Comparison of ENCODE assay signal across 21 cellular contexts in the genomic region with DNA sequence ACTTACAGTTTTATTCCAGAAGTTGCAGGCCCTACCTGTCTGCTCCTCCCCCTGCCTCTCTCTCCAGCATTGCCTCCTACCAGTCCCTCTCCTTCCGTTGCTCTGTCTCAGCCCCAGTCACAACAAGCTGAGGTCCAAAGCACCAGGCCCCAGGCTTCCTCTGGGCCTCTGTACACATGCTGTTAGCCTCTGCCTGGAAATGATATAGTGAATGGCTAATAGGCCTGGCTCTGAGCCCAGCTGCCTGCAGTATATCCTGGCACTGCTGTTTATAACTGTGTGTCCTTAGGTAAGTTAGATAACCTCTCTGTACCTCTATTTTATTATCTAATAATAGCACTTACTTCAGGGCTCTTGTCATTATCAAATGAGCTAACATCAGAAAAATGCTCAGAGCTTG.
DNase-seq lines count a peak whose midpoint lies in the region; TF ChIP-seq lines count a peak whose summit lies in the region.
"Had no signal": no experiment of that assay in that cellular context is flagged by ENCODE, and none has a peak within 500 bp of the region (broad histone marks: within the 10 kb centered on the region; RNA-seq: fewer than 3 reads in every experiment).

No MANE protein-coding gene starts in this region.

- DNase-seq in GM03348 (ENCODE audit: low spot score): peak; percentile 28
- DNase-seq in NCI-H226: peak; percentile 69
- DNase-seq in cardiac fibroblast (ENCODE audit: low read depth in 2 of 2): peak; percentile 49 to 64
- peak; percentile 25 for DNase-seq in kidney tubule cell (ENCODE audit: low spot score)
- DNase-seq in stimulated activated CD4-positive, alpha-beta T cell treated with anti-CD3 and anti-CD28 coated beads, Interleukin-4, amount 100 ng/mL, for 4 hours: no peak
- no peak for DNase-seq in NCI-H1105 (lab: John Stamatoyannopoulos, UW)
- no peak for DNase-seq in activated naive CD8-positive, alpha-beta T cell treated with anti-CD3 and anti-CD28 coated beads for 36 hours
- no peak for DNase-seq in retina
- DNase-seq: activated B cell treated with CpG ODN at 0.5 μM for 24 hours; activated CD8-positive, alpha-beta T cell treated with anti-CD3 and anti-CD28 coated beads, Interleukin-2, amount 10 ng/mL, durations not matched to agents 7 days and 5 days; activated naive CD8-positive, alpha-beta T cell treated with anti-CD3 and anti-CD28 coated beads, Interleukin-2, amount 50 U/mL, for 24 hours; AML-193; Caco-2; endodermal cell; lower lobe of right lung; NCI-H2171; pancreas; SIG-M5; stimulated activated CD4-positive, alpha-beta T cell treated with anti-CD3 and anti-CD28 coated beads, Interleukin-4, amount 100 ng/mL, for 24 hours; stimulated activated CD8-positive, alpha-beta memory T cell treated with anti-CD3 and anti-CD28 coated beads, Interleukin-4, amount 100 ng/mL, for 48 hours had no signal

- peaks cover 2% of the 10 kb centered on the region for H3K4me1 Mint-ChIP-seq in activated naive CD8-positive, alpha-beta T cell treated with anti-CD3 and anti-CD28 coated beads for 36 hours
- H3K4me1 Mint-ChIP-seq: activated naive CD8-positive, alpha-beta T cell treated with anti-CD3 and anti-CD28 coated beads, Interleukin-2, amount 50 U/mL, for 24 hours; endodermal cell had no signal

- H3K36me3 Mint-ChIP-seq in activated naive CD8-positive, alpha-beta T cell treated with anti-CD3 and anti-CD28 coated beads for 36 hours: peaks cover 2% of the 10 kb centered on the region

- no peaks in the 10 kb centered on the region for H3K9me3 Mint-ChIP-seq in activated naive CD8-positive, alpha-beta T cell treated with anti-CD3 and anti-CD28 coated beads for 36 hours
- H3K9me3 Mint-ChIP-seq: activated B cell treated with CpG ODN at 0.5 μM for 24 hours; activated naive CD8-positive, alpha-beta T cell treated with anti-CD3 and anti-CD28 coated beads, Interleukin-2, amount 50 U/mL, for 24 hours had no signal

- no peak for TF ChIP-seq CTCF in cardiac fibroblast (IDR thresholded peaks at IDR 0.05; ENCODE audit: low read depth, low read length)

- H3K4me3 Mint-ChIP-seq in activated naive CD8-positive, alpha-beta T cell treated with anti-CD3 and anti-CD28 coated beads for 36 hours: no peak overlapping the region
- H3K4me3 Mint-ChIP-seq: activated B cell treated with CpG ODN at 0.5 μM for 24 hours; activated CD8-positive, alpha-beta T cell treated with anti-CD3 and anti-CD28 coated beads, Interleukin-2, amount 10 ng/mL, durations not matched to agents 7 days and 5 days; activated naive CD8-positive, alpha-beta T cell treated with anti-CD3 and anti-CD28 coated beads, Interleukin-2, amount 50 U/mL, for 24 hours; endodermal cell had no signal

- no peak overlapping the region for H3K27ac Mint-ChIP-seq in activated naive CD8-positive, alpha-beta T cell treated with anti-CD3 and anti-CD28 coated beads for 36 hours
- H3K27ac Mint-ChIP-seq: activated B cell treated with CpG ODN at 0.5 μM for 24 hours; activated naive CD8-positive, alpha-beta T cell treated with anti-CD3 and anti-CD28 coated beads, Interleukin-2, amount 50 U/mL, for 24 hours; endodermal cell had no signal

- H3K27me3 Mint-ChIP-seq in activated naive CD8-positive, alpha-beta T cell treated with anti-CD3 and anti-CD28 coated beads for 36 hours: no peaks in the 10 kb centered on the region
- H3K27me3 Mint-ChIP-seq: activated naive CD8-positive, alpha-beta T cell treated with anti-CD3 and anti-CD28 coated beads, Interleukin-2, amount 50 U/mL, for 24 hours had no signal

- no peak overlapping the region for H3K4me3 ChIP-seq in cardiac fibroblast (replicated peaks in 1 of 2; ENCODE audit: low read depth in 2 of 2, low read length in 2 of 2)
- H3K4me3 ChIP-seq: lower lobe of right lung, pancreas, skin epidermis had no signal

Comparison
In these comparisons a context has a peak if more than half of its experiments do, and no peak if none do; other contexts are left out.
1. DNase-seq: peak in GM03348 (single experiment), NCI-H226 (single experiment), cardiac fibroblast (2 of 2) and kidney tubule cell (single experiment); none in stimulated activated CD4-positive, alpha-beta T cell treated with anti-CD3 and anti-CD28 coated beads, Interleukin-4, amount 100 ng/mL, for 4 hours (0 of 2), NCI-H1105 (single experiment), activated naive CD8-positive, alpha-beta T cell treated with anti-CD3 and anti-CD28 coated beads for 36 hours (single experiment) and retina (single experiment).